8 cellular contexts compared by ENCODE assay signal in genomic region chr11:123580557-123581275, GRCh38.
DNase-seq lines count a peak whose midpoint lies in the region; ATAC-seq and TF ChIP-seq lines count a peak whose summit lies in the region.

No MANE protein-coding gene starts in this region.

- peaks cover 27% of the 10 kb centered on the region for H3K4me1 Mint-ChIP-seq in T-helper 1 cell treated with Interleukin-12 subunit alpha and Interleukin-12 subunit beta and Interleukin-4 antibody, amounts not matched to agents 30 μg/mL and 1 μg/mL, for 36 hours (ENCODE audit: low read depth)

- no peak overlapping the region for H3K4me3 ChIP-seq in LNCaP clone FGC (ENCODE audit: low read depth, low read length)
- no peak overlapping the region for H3K4me3 ChIP-seq in ascending aorta
- H3K4me3 ChIP-seq in iPS DF 6.9 (ENCODE audit: low read length): no peak overlapping the region

- H3K9me3 ChIP-seq in ascending aorta (no peaks in the 10 kb centered on the region), iPS DF 6.9 (ENCODE audit: control insufficient read depth, insufficient read depth, low read length) (no peaks in the 10 kb centered on the region)

- H3K4me3 Mint-ChIP-seq in T-helper 1 cell treated with Interleukin-12 subunit alpha and Interleukin-12 subunit beta and Interleukin-4 antibody, amounts not matched to agents 30 μg/mL and 1 μg/mL, for 36 hours: no peak overlapping the region

- H3K36me3 ChIP-seq in ascending aorta (no peaks in the 10 kb centered on the region), iPS DF 6.9 (ENCODE audit: control insufficient read depth, insufficient read depth, low read length) (no peaks in the 10 kb centered on the region)

- H3K27me3 ChIP-seq in ascending aorta: no peaks in the 10 kb centered on the region
- no peaks in the 10 kb centered on the region for H3K27me3 ChIP-seq in iPS DF 6.9 (ENCODE audit: control insufficient read depth, insufficient read depth, low read length)

- peak overlapping the region; percentile 55 for H3K27ac Mint-ChIP-seq in T-helper 1 cell treated with Interleukin-12 subunit alpha and Interleukin-12 subunit beta and Interleukin-4 antibody, amounts not matched to agents 30 μg/mL and 1 μg/mL, for 36 hours

- peak; percentile 90 for DNase-seq in ELF-1 (ENCODE audit: low read depth, low spot score)
- no peak for DNase-seq in LNCaP clone FGC (ENCODE audit: low read depth)
- no peak for DNase-seq in ascending aorta (ENCODE audit: low spot score in 2 of 2)
- peak; percentile 68 for DNase-seq in iPS DF 6.9 (ENCODE audit: low read depth, low spot score)
- DNase-seq in stimulated activated CD4-positive, alpha-beta T cell treated with anti-CD3 and anti-CD28 coated beads, Interleukin-15, amount 100 ng/mL, for 48 hours (ENCODE audit: low read depth in 2 of 2): peak; percentile 33 to 62
- no peak for DNase-seq in NCI-H510A (lab: John Stamatoyannopoulos, UW)

- peak; percentile 88 for ATAC-seq in GM21825 (IDR thresholded peaks at IDR 0.05; ENCODE audit: unreplicated experiment)

- H3K9me3 Mint-ChIP-seq in T-helper 1 cell treated with Interleukin-12 subunit alpha and Interleukin-12 subunit beta and Interleukin-4 antibody, amounts not matched to agents 30 μg/mL and 1 μg/mL, for 36 hours: no peaks in the 10 kb centered on the region

- no CpG with 5 or more reads among the region's 25 CpGs for WGBS in iPS DF 6.9 (ENCODE audit: insufficient coverage, insufficient read length)

- H3K27ac ChIP-seq in ascending aorta (no peak overlapping the region), iPS DF 6.9 (ENCODE audit: low read length) (no peak overlapping the region)

- H3K27me3 Mint-ChIP-seq in T-helper 1 cell treated with Interleukin-12 subunit alpha and Interleukin-12 subunit beta and Interleukin-4 antibody, amounts not matched to agents 30 μg/mL and 1 μg/mL, for 36 hours (ENCODE audit: low read depth): no peaks in the 10 kb centered on the region

- peaks cover 18% of the 10 kb centered on the region for H3K36me3 Mint-ChIP-seq in T-helper 1 cell treated with Interleukin-12 subunit alpha and Interleukin-12 subunit beta and Interleukin-4 antibody, amounts not matched to agents 30 μg/mL and 1 μg/mL, for 36 hours (ENCODE audit: low read depth)

- intact Hi-C loops in ascending aorta (cut with DNase I): no loop called here

- no peaks in the 10 kb centered on the region for H3K4me1 ChIP-seq in ascending aorta
- no peaks in the 10 kb centered on the region for H3K4me1 ChIP-seq in iPS DF 6.9 (ENCODE audit: control insufficient read depth, insufficient read depth, low read length)

- TF ChIP-seq CTCF in LNCaP clone FGC (IDR thresholded peaks at IDR 0.05; ENCODE audit: control insufficient read depth, extremely low read depth, insufficient read depth) (peak; percentile 100), ascending aorta (IDR thresholded peaks at IDR 0.05) (peak; percentile 45 to 68 (median 53))

Comparison
In these comparisons a context has a peak if more than half of its experiments do, and no peak if none do; other contexts are left out.
1. DNase-seq: peak in ELF-1 (single experiment), iPS DF 6.9 (single experiment) and stimulated activated CD4-positive, alpha-beta T cell treated with anti-CD3 and anti-CD28 coated beads, Interleukin-15, amount 100 ng/mL, for 48 hours (2 of 2); none in LNCaP clone FGC (single experiment), ascending aorta (0 of 2) and NCI-H510A (single experiment).